ENCODE assay signal across 1 cellular context in genomic region chr4:37008199-37008598, GRCh38.
TF ChIP-seq lines count a peak whose summit lies in the region.

No MANE protein-coding gene starts in this region.

TF ChIP-seq in HepG2, 621 proteins besides CTCF, POLR2A, EP300 and RAD21 (continued from another document and continues in another):
- TF ChIP-seq HINFP (CRISPR knock-in tag; IDR thresholded peaks at IDR 0.05; ENCODE audit: low read depth) (no peak), NCOA1 (CRISPR knock-in tag; IDR thresholded peaks at IDR 0.05) (no peak), ARNT (IDR thresholded peaks at IDR 0.05) (no peak), ZNF512B (CRISPR knock-in tag; IDR thresholded peaks at IDR 0.05; ENCODE audit: borderline replicate concordance) (no peak), CREBL2 (CRISPR knock-in tag; IDR thresholded peaks at IDR 0.05; ENCODE audit: borderline replicate concordance) (no peak; the same call in 1 of the 2 replicates), ZNF589 (CRISPR knock-in tag; conservative IDR thresholded peaks at IDR 0.05) (no peak), ZBTB26 (CRISPR knock-in tag; IDR thresholded peaks at IDR 0.05; ENCODE audit: borderline replicate concordance) (peak; percentile 71; the same call in 1 of the 2 replicates), BORCS8-MEF2B (CRISPR knock-in tag; IDR thresholded peaks at IDR 0.05) (no peak), PHB2 (IDR thresholded peaks at IDR 0.05; ENCODE audit: partially characterized antibody) (no peak), ZNF234 (CRISPR knock-in tag; conservative IDR thresholded peaks at IDR 0.05) (no peak), ZSCAN5A (CRISPR knock-in tag; IDR thresholded peaks at IDR 0.05; ENCODE audit: borderline replicate concordance) (peak; percentile 45; the same call in 1 of the 2 replicates), JDP2 (CRISPR knock-in tag; IDR thresholded peaks at IDR 0.05; ENCODE audit: borderline replicate concordance) (no peak), FOXP4 (CRISPR knock-in tag; IDR thresholded peaks at IDR 0.05) (peak; percentile 88), MXD3 (CRISPR knock-in tag; IDR thresholded peaks at IDR 0.05) (no peak), ZSCAN9 (CRISPR knock-in tag; IDR thresholded peaks at IDR 0.05; ENCODE audit: borderline replicate concordance) (0 out of 2 replicates have a peak, but pooled peaks have one; percentile 19), EHMT2 (IDR thresholded peaks at IDR 0.05; ENCODE audit: borderline replicate concordance, low read depth, low read length) (peak; percentile 88; the same call in 1 of the 2 replicates), HCFC1 (IDR thresholded peaks at IDR 0.05; ENCODE audit: low read depth, low read length) (no peak), ZNF280D (CRISPR knock-in tag; IDR thresholded peaks at IDR 0.05) (peak; percentile 88; the same call in 1 of the 2 replicates), RFX3 (CRISPR knock-in tag; IDR thresholded peaks at IDR 0.05) (0 out of 2 replicates have a peak, but pooled peaks have one; percentile 23), ZNF207 (IDR thresholded peaks at IDR 0.05; ENCODE audit: borderline replicate concordance) (no peak), POLR2G (IDR thresholded peaks at IDR 0.05; ENCODE audit: low read depth, low read length) (no peak), KLF6 (CRISPR knock-in tag; IDR thresholded peaks at IDR 0.05) (no peak), ONECUT2 (CRISPR knock-in tag; IDR thresholded peaks at IDR 0.05) (no peak), ATF3 (CRISPR knock-in tag; IDR thresholded peaks at IDR 0.05) (peak; percentile 86), SMAD1 (CRISPR knock-in tag; IDR thresholded peaks at IDR 0.05; ENCODE audit: borderline replicate concordance, low read depth) (no peak), ZNF737 (CRISPR knock-in tag; IDR thresholded peaks at IDR 0.05; ENCODE audit: borderline replicate concordance) (no peak), RAD51 (IDR thresholded peaks at IDR 0.05; ENCODE audit: borderline replicate concordance) (no peak), FLYWCH1 (CRISPR knock-in tag; IDR thresholded peaks at IDR 0.05) (no peak), ZNF879 (CRISPR knock-in tag; IDR thresholded peaks at IDR 0.05) (0 out of 2 replicates have a peak, but pooled peaks have one; percentile 38), HOMEZ (CRISPR knock-in tag; IDR thresholded peaks at IDR 0.05; ENCODE audit: low read depth) (peak; percentile 92; the same call in 1 of the 2 replicates), SOX5 (CRISPR knock-in tag; IDR thresholded peaks at IDR 0.05; ENCODE audit: borderline replicate concordance) (peak; percentile 99), ZSCAN30 (CRISPR knock-in tag; IDR thresholded peaks at IDR 0.05) (no peak), RBFOX2 (IDR thresholded peaks at IDR 0.05; ENCODE audit: low read depth, low read length) (no peak), ZNF670 (CRISPR knock-in tag; IDR thresholded peaks at IDR 0.05; ENCODE audit: borderline replicate concordance) (peak; percentile 67; the same call in 1 of the 2 replicates), ZNF543 (CRISPR knock-in tag; IDR thresholded peaks at IDR 0.05) (0 out of 2 replicates have a peak, but pooled peaks have one; percentile 49), ZBTB25 (CRISPR knock-in tag; IDR thresholded peaks at IDR 0.05) (peak; percentile 66; the same call in 1 of the 2 replicates), CC2D1A (CRISPR knock-in tag; IDR thresholded peaks at IDR 0.05) (no peak), ZNF605 (CRISPR knock-in tag; IDR thresholded peaks at IDR 0.05) (peak; percentile 56; the same call in 1 of the 2 replicates), ZBTB2 (CRISPR knock-in tag; IDR thresholded peaks at IDR 0.05; ENCODE audit: low read depth) (no peak), ZSCAN29 (CRISPR knock-in tag; conservative IDR thresholded peaks at IDR 0.05) (no peak), ZNF333 (CRISPR knock-in tag; IDR thresholded peaks at IDR 0.05; ENCODE audit: borderline replicate concordance) (no peak), ATM (IDR thresholded peaks at IDR 0.05; ENCODE audit: borderline replicate concordance) (no peak), CHD2 (IDR thresholded peaks at IDR 0.05; ENCODE audit: low read depth, low read length) (no peak), CENPX (CRISPR knock-in tag; IDR thresholded peaks at IDR 0.05) (no peak), SP1 (IDR thresholded peaks at IDR 0.05) (no peak), SP1 (CRISPR knock-in tag; IDR thresholded peaks at IDR 0.05) (0 out of 2 replicates have a peak, but pooled peaks have one; percentile 30)
